1 cellular context compared by ENCODE assay signal in genomic region chr13:27918041-27918917, GRCh38.
A peak's percentile ranks its signal among the peaks of the same experiment; 100 is the strongest.
TF ChIP-seq lines count a peak whose summit lies in the region.

No MANE protein-coding gene starts in this region.

TF ChIP-seq in GM12878, 131 proteins besides CTCF, POLR2A, EP300 and RAD21 (continued from another document):
- TF ChIP-seq SIX5 (IDR thresholded peaks at IDR 0.05; ENCODE audit: low read depth, low read length, severe bottlenecking): no peak
- TF ChIP-seq, protein P1, sequence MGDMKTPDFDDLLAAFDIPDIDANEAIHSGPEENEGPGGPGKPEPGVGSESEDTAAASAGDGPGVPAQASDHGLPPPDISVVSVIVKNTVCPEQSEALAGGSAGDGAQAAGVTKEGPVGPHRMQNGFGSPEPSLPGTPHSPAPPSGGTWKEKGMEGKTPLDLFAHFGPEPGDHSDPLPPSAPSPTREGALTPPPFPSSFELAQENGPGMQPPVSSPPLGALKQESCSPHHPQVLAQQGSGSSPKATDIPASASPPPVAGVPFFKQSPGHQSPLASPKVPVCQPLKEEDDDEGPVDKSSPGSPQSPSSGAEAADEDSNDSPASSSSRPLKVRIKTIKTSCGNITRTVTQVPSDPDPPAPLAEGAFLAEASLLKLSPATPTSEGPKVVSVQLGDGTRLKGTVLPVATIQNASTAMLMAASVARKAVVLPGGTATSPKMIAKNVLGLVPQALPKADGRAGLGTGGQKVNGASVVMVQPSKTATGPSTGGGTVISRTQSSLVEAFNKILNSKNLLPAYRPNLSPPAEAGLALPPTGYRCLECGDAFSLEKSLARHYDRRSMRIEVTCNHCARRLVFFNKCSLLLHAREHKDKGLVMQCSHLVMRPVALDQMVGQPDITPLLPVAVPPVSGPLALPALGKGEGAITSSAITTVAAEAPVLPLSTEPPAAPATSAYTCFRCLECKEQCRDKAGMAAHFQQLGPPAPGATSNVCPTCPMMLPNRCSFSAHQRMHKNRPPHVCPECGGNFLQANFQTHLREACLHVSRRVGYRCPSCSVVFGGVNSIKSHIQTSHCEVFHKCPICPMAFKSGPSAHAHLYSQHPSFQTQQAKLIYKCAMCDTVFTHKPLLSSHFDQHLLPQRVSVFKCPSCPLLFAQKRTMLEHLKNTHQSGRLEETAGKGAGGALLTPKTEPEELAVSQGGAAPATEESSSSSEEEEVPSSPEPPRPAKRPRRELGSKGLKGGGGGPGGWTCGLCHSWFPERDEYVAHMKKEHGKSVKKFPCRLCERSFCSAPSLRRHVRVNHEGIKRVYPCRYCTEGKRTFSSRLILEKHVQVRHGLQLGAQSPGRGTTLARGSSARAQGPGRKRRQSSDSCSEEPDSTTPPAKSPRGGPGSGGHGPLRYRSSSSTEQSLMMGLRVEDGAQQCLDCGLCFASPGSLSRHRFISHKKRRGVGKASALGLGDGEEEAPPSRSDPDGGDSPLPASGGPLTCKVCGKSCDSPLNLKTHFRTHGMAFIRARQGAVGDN (IDR thresholded peaks at IDR 0.05): peak; percentile 28; the same call in 1 of the 2 replicates
- TF ChIP-seq SUZ12 (IDR thresholded peaks at IDR 0.05; ENCODE audit: unreplicated experiment): peak; percentile 38
- 0 out of 2 replicates have a peak, but pooled peaks have one; percentile 22 for TF ChIP-seq LARP7 (IDR thresholded peaks at IDR 0.05)
TF ChIP-seq in GM12878: peak in this region for 4.
